Comparison of ENCODE assay signal across 13 cellular contexts in genomic region chr4:184444953-184445309, GRCh38.
DNase-seq lines count a peak whose midpoint lies in the region; ATAC-seq lines count a peak whose summit lies in the region.
"Had no signal": no experiment of that assay in that cellular context is flagged by ENCODE, and none has a peak within 500 bp of the region (broad histone marks: within the 10 kb centered on the region; RNA-seq: fewer than 3 reads in every experiment).

No MANE protein-coding gene starts in this region.

- peak; percentile 55 for ATAC-seq in HG02938 (IDR thresholded peaks at IDR 0.05; ENCODE audit: unreplicated experiment)
- ATAC-seq: body of pancreas had no signal

- H3K9me3 Mint-ChIP-seq in activated naive CD4-positive, alpha-beta T cell treated with anti-CD3 and anti-CD28 coated beads, Interleukin-2, amount 50 U/mL, for 24 hours = no peaks in the 10 kb centered on the region

- H3K4me3 Mint-ChIP-seq in activated naive CD4-positive, alpha-beta T cell treated with anti-CD3 and anti-CD28 coated beads, Interleukin-2, amount 50 U/mL, for 24 hours = peak overlapping the region; percentile 54

- H3K4me1 Mint-ChIP-seq in activated naive CD4-positive, alpha-beta T cell treated with anti-CD3 and anti-CD28 coated beads, Interleukin-2, amount 50 U/mL, for 24 hours = peaks cover 97% of the 10 kb centered on the region

- no peak overlapping the region for H3K27ac ChIP-seq in effector memory CD4-positive, alpha-beta T cell (ENCODE audit: insufficient read depth, low read length, poor library complexity, severe bottlenecking)
- H3K27ac ChIP-seq: body of pancreas, pancreas, SK-N-MC, thoracic aorta had no signal

- H3K36me3 Mint-ChIP-seq in activated naive CD4-positive, alpha-beta T cell treated with anti-CD3 and anti-CD28 coated beads, Interleukin-2, amount 50 U/mL, for 24 hours = peaks cover 12% of the 10 kb centered on the region

- H3K27me3 ChIP-seq in effector memory CD4-positive, alpha-beta T cell (replicated peaks; ENCODE audit: control insufficient read depth, insufficient read depth, low read length, poor library complexity, severe bottlenecking) = no peaks in the 10 kb centered on the region
- H3K27me3 ChIP-seq: body of pancreas, heart right ventricle, pancreas had no signal

- H3K27ac Mint-ChIP-seq in activated naive CD4-positive, alpha-beta T cell treated with anti-CD3 and anti-CD28 coated beads, Interleukin-2, amount 50 U/mL, for 24 hours = peak overlapping the region; percentile 13

- no peak overlapping the region for H3K4me3 ChIP-seq in effector memory CD4-positive, alpha-beta T cell (ENCODE audit: insufficient read depth, low read depth, low read length, poor library complexity, severe bottlenecking)
- H3K4me3 ChIP-seq: body of pancreas, heart right ventricle, pancreas, SK-N-MC, thoracic aorta had no signal

- peaks cover 8% of the 10 kb centered on the region for H3K4me1 ChIP-seq in effector memory CD4-positive, alpha-beta T cell (ENCODE audit: control insufficient read depth, insufficient read depth, low read length, poor library complexity, severe bottlenecking)

- H3K9me3 ChIP-seq in effector memory CD4-positive, alpha-beta T cell (ENCODE audit: control insufficient read depth, low read length) = no peaks in the 10 kb centered on the region
- H3K9me3 ChIP-seq: body of pancreas, heart right ventricle, pancreas, thoracic aorta had no signal

- H3K36me3 ChIP-seq in effector memory CD4-positive, alpha-beta T cell (ENCODE audit: control insufficient read depth, insufficient read depth, low read length) = no peaks in the 10 kb centered on the region
- H3K36me3 ChIP-seq: pancreas, thoracic aorta had no signal

- peak; percentile 6 for DNase-seq in activated CD4-positive, CD25-positive, alpha-beta regulatory T cell treated with anti-CD3 and anti-CD28 coated beads, Interleukin-2, amount 50 U/mL, for 16 hours (ENCODE audit: low read depth, low spot score)
- DNase-seq in activated CD4-positive, CD25-positive, alpha-beta regulatory T cell treated with anti-CD3 and anti-CD28 coated beads, Interleukin-2, amount 50 U/mL, for 72 hours = no peak
- DNase-seq in stimulated activated CD8-positive, alpha-beta memory T cell treated with anti-CD3 and anti-CD28 coated beads, Interleukin-4, amount 100 ng/mL, for 48 hours = peak; percentile 43
- DNase-seq in NCI-H1105 (lab: John Stamatoyannopoulos, UW) = no peak
- DNase-seq in effector memory CD4-positive, alpha-beta T cell = no peak
- DNase-seq in SIG-M5 treated with dmso at 0.1 percent for 504 hours (lab: John Stamatoyannopoulos, UW; ENCODE audit: unreplicated experiment) = no peak
- DNase-seq: heart right ventricle, pancreas had no signal

- H3K27me3 Mint-ChIP-seq in activated naive CD4-positive, alpha-beta T cell treated with anti-CD3 and anti-CD28 coated beads, Interleukin-2, amount 50 U/mL, for 24 hours = no peaks in the 10 kb centered on the region

Comparison
In these comparisons a context has a peak if more than half of its experiments do, and no peak if none do; other contexts are left out.
1. DNase-seq: peak in activated CD4-positive, CD25-positive, alpha-beta regulatory T cell treated with anti-CD3 and anti-CD28 coated beads, Interleukin-2, amount 50 U/mL, for 16 hours (single experiment) and stimulated activated CD8-positive, alpha-beta memory T cell treated with anti-CD3 and anti-CD28 coated beads, Interleukin-4, amount 100 ng/mL, for 48 hours (single experiment); none in activated CD4-positive, CD25-positive, alpha-beta regulatory T cell treated with anti-CD3 and anti-CD28 coated beads, Interleukin-2, amount 50 U/mL, for 72 hours (single experiment), NCI-H1105 (single experiment), effector memory CD4-positive, alpha-beta T cell (0 of 3) and SIG-M5 treated with dmso at 0.1 percent for 504 hours (single experiment).